Comparison of ENCODE assay signal across 11 cellular contexts in genomic region chr7:122304996-122305421, GRCh38. TPM values are rescaled to one million over a fixed set of nuclear protein-coding genes. Genes with fewer than 3 reads are reported as not detected.
A peak's percentile ranks its signal among the peaks of the same experiment; 100 is the strongest.
DNase-seq lines count a peak whose midpoint lies in the region; ATAC-seq, FAIRE-seq and TF ChIP-seq lines count a peak whose summit lies in the region.
"Had no signal": no experiment of that assay in that cellular context is flagged by ENCODE, and none has a peak within 500 bp of the region (broad histone marks: within the 10 kb centered on the region; RNA-seq: fewer than 3 reads in every experiment).

No MANE protein-coding gene starts in this region.

- CTCF ChIA-PET in HEK293 (lab: Yijun Ruan, JAX) = interaction anchor here (0.6 to 0.9 kb wide), 2 partner anchors 70 to 246 kb away, joined by 3 read pairs; no protein-coding TSS in a partner anchor

- peaks cover 2% of the 10 kb centered on the region for H3K9me3 Mint-ChIP-seq in activated naive CD8-positive, alpha-beta T cell treated with anti-CD3 and anti-CD28 coated beads, Interleukin-2, amount 10 ng/mL, durations not matched to agents 7 days and 5 days

- H3K4me1 Mint-ChIP-seq in activated naive CD8-positive, alpha-beta T cell treated with anti-CD3 and anti-CD28 coated beads, Interleukin-2, amount 10 ng/mL, durations not matched to agents 7 days and 5 days = no peaks in the 10 kb centered on the region

- H3K4me3 ChIP-seq in HEK293 (ENCODE audit: low read depth, low read length) = peak overlapping the region; percentile 64
- H3K4me3 ChIP-seq in keratinocyte (ENCODE audit: control insufficient read depth in 2 of 3, extremely low read depth in 1 of 3, insufficient read depth in 2 of 3, low read depth in 1 of 3, low read length in 3 of 3) = no peak overlapping the region
- H3K4me3 ChIP-seq in skeletal muscle satellite cell (ENCODE audit: low read length) = peak overlapping the region; percentile 64

- H3K9me3 ChIP-seq in HEK293 (ENCODE audit: control insufficient read depth, insufficient read depth, low read depth, low read length) = no peaks in the 10 kb centered on the region
- peaks cover 6% of the 10 kb centered on the region for H3K9me3 ChIP-seq in keratinocyte (ENCODE audit: control insufficient read depth, low read depth, low read length)
- H3K9me3 ChIP-seq in skeletal muscle satellite cell (replicated peaks; ENCODE audit: low read length) = no peaks in the 10 kb centered on the region

- no peak for TF ChIP-seq CTCF in HEK293 (tag by site-specific recombination; IDR thresholded peaks at IDR 0.05)
- no peak for TF ChIP-seq CTCF in keratinocyte (optimal IDR thresholded peaks at IDR 0.05 in 1 of 3, IDR thresholded peaks at IDR 0.05 in 1 of 3, conservative IDR thresholded peaks at IDR 0.05 in 1 of 3; ENCODE audit: extremely low read depth in 1 of 3, insufficient read depth in 2 of 3, low read length in 3 of 3)

- H3K36me3 Mint-ChIP-seq in activated naive CD8-positive, alpha-beta T cell treated with anti-CD3 and anti-CD28 coated beads, Interleukin-2, amount 10 ng/mL, durations not matched to agents 7 days and 5 days = peaks cover 2% of the 10 kb centered on the region

- no peaks in the 10 kb centered on the region for H3K9me1 ChIP-seq in keratinocyte (ENCODE audit: control insufficient read depth, extremely low read depth, insufficient read depth, low read length)

- no peak overlapping the region for H3K9ac ChIP-seq in keratinocyte (ENCODE audit: control insufficient read depth, extremely low read depth, insufficient read depth, low read length)
- H3K9ac ChIP-seq in skeletal muscle satellite cell (ENCODE audit: low read depth, low read length) = no peak overlapping the region

- peak; percentile 29 for DNase-seq in activated naive CD8-positive, alpha-beta T cell treated with anti-CD3 and anti-CD28 coated beads, Interleukin-2, amount 10 ng/mL, durations not matched to agents 7 days and 5 days
- DNase-seq in keratinocyte (ENCODE audit: low read depth, low spot score) (no peak), NCI-H1092 treated with DMSO at 0.1 percent for 48 hours (lab: John Stamatoyannopoulos, UW) (no peak), medulla oblongata (ENCODE audit: extremely low spot score) (no peak), foreskin melanocyte (no peak)
- no peak for DNase-seq in activated CD4-positive, CD25-positive, alpha-beta regulatory T cell treated with anti-CD3 and anti-CD28 coated beads, Interleukin-2, amount 50 U/mL, for 72 hours
- DNase-seq: left cardiac atrium had no signal

- no peak for ATAC-seq in activated naive CD8-positive, alpha-beta T cell treated with anti-CD3 and anti-CD28 coated beads, Interleukin-2, amount 10 ng/mL, durations not matched to agents 7 days and 5 days (ENCODE audit: low read depth)

- H4K20me1 ChIP-seq in keratinocyte (ENCODE audit: control insufficient read depth, extremely low read depth, insufficient read depth, low read length) = no peaks in the 10 kb centered on the region

- H2AFZ ChIP-seq in keratinocyte (ENCODE audit: control insufficient read depth, low read length) = no peak overlapping the region

- peaks cover 87% of the 10 kb centered on the region for H3K27me3 Mint-ChIP-seq in activated naive CD8-positive, alpha-beta T cell treated with anti-CD3 and anti-CD28 coated beads, Interleukin-2, amount 10 ng/mL, durations not matched to agents 7 days and 5 days

- H3K27me3 ChIP-seq in keratinocyte (ENCODE audit: control insufficient read depth, extremely low read depth, insufficient read depth, low read length) (peaks cover 94% of the 10 kb centered on the region), skeletal muscle satellite cell (ENCODE audit: control insufficient read depth, insufficient read depth, low read length) (peaks cover 99% of the 10 kb centered on the region)

- peak overlapping the region; percentile 53; the same call in 1 of the 2 replicates for H3K27ac ChIP-seq in HEK293 (ENCODE audit: extremely low read depth, low read depth, low read length)
- no peak overlapping the region for H3K27ac ChIP-seq in keratinocyte (ENCODE audit: control insufficient read depth, insufficient read depth, low read length)

- FAIRE-seq in keratinocyte (lab: Jason Lieb, UNC) = no peak

- POLR2A ChIA-PET in HEK293 (lab: Yijun Ruan, JAX) = interaction anchor here (0.6 to 0.7 kb wide), 2 partner anchors 9 to 167 kb away, joined by 4 to 5 read pairs; no protein-coding TSS in a partner anchor
- POLR2A ChIA-PET in activated naive CD8-positive, alpha-beta T cell treated with anti-CD3 and anti-CD28 coated beads, Interleukin-2, amount 10 ng/mL, durations not matched to agents 7 days and 5 days (lab: Charles Lee) = no interaction called here

- peak overlapping the region; percentile 10 for H3K4me2 ChIP-seq in keratinocyte (ENCODE audit: control insufficient read depth, extremely low read depth, insufficient read depth, low read depth, low read length)
- H3K4me2 ChIP-seq in skeletal muscle satellite cell (ENCODE audit: low read length) = peak overlapping the region; percentile 77

- no peaks in the 10 kb centered on the region for H3K79me2 ChIP-seq in keratinocyte (ENCODE audit: control insufficient read depth, insufficient read depth, low read length)

- no peak overlapping the region for H3K4me3 Mint-ChIP-seq in activated naive CD8-positive, alpha-beta T cell treated with anti-CD3 and anti-CD28 coated beads, Interleukin-2, amount 10 ng/mL, durations not matched to agents 7 days and 5 days

- dilution Hi-C loops in keratinocyte (cut with MboI; ENCODE audit: extremely low pct_ligation_motif_present, low sequenced_read_pairs) = no loop called here

- no peak overlapping the region for H3K27ac Mint-ChIP-seq in activated naive CD8-positive, alpha-beta T cell treated with anti-CD3 and anti-CD28 coated beads, Interleukin-2, amount 10 ng/mL, durations not matched to agents 7 days and 5 days

- H3K36me3 ChIP-seq in HEK293 (ENCODE audit: control insufficient read depth in 2 of 2, insufficient read depth in 1 of 2, low read length in 2 of 2) (no peaks in the 10 kb centered on the region), keratinocyte (ENCODE audit: control insufficient read depth in 2 of 2, extremely low read depth in 1 of 2, insufficient read depth in 2 of 2, low read length in 2 of 2) (no peaks in the 10 kb centered on the region), skeletal muscle satellite cell (ENCODE audit: insufficient read depth, low read length) (no peaks in the 10 kb centered on the region)

- no peaks in the 10 kb centered on the region for H3K4me1 ChIP-seq in HEK293 (ENCODE audit: control insufficient read depth, insufficient read depth, low read length)
- no peaks in the 10 kb centered on the region for H3K4me1 ChIP-seq in keratinocyte (ENCODE audit: control insufficient read depth, extremely low read depth, insufficient read depth, low read length)
- H3K4me1 ChIP-seq in skeletal muscle satellite cell (ENCODE audit: control insufficient read depth, insufficient read depth, low read length) = peaks cover 33% of the 10 kb centered on the region

TF ChIP-seq in HEK293, 187 proteins besides CTCF, POLR2A, EP300 and RAD21 (continues in another document):
- TF ChIP-seq ZNF76 (tag by site-specific recombination; IDR thresholded peaks at IDR 0.05; ENCODE audit: borderline replicate concordance, low read depth) = no peak
- no peak for TF ChIP-seq ZFP41 (tag by site-specific recombination; IDR thresholded peaks at IDR 0.05; ENCODE audit: borderline replicate concordance)
- no peak for TF ChIP-seq ZNF140 (tag by site-specific recombination; IDR thresholded peaks at IDR 0.05)
- no peak for TF ChIP-seq ZNF169 (tag by site-specific recombination; IDR thresholded peaks at IDR 0.05)
- no peak for TF ChIP-seq ZNF16 (tag by site-specific recombination; IDR thresholded peaks at IDR 0.05; ENCODE audit: low read depth)
- no peak for TF ChIP-seq ZNF138 (tag by site-specific recombination; IDR thresholded peaks at IDR 0.05; ENCODE audit: borderline replicate concordance)
- TF ChIP-seq ZBTB7A (tag by site-specific recombination; IDR thresholded peaks at IDR 0.05; ENCODE audit: low read depth) = no peak
- peak; percentile 6; the same call in 1 of the 2 replicates for TF ChIP-seq ZBTB17 (tag by site-specific recombination; IDR thresholded peaks at IDR 0.05)
- no peak for TF ChIP-seq ZNF785 (tag by site-specific recombination; IDR thresholded peaks at IDR 0.05)
- TF ChIP-seq GFI1B (tag by site-specific recombination; IDR thresholded peaks at IDR 0.05) = no peak
- TF ChIP-seq ZNF558 (tag by site-specific recombination; IDR thresholded peaks at IDR 0.05) = no peak

RNA-seq across cellular contexts. Expression of gene FEZF1, which starts 0.5 kb away (rescaled TPM):
- not detected for total RNA-seq in activated naive CD8-positive, alpha-beta T cell treated with anti-CD3 and anti-CD28 coated beads, Interleukin-2, amount 10 ng/mL, durations not matched to agents 7 days and 5 days
- polyA plus RNA-seq in keratinocyte = not detected in 3 replicates
- polyA plus RNA-seq in keratinocyte (2011; ENCODE audit: low read depth) = not detected
- not detected in 2 replicates for polyA plus RNA-seq in keratinocyte (2011; cell fraction: cytosol; rRNA removed)
- not detected in 2 replicates for polyA plus RNA-seq in keratinocyte (2011; cell fraction: nucleus; rRNA removed)
- not detected in 2 replicates for polyA plus RNA-seq in keratinocyte (2012; ENCODE audit: low replicate concordance)
- not detected in 3 replicates for polyA minus RNA-seq in keratinocyte
- polyA minus RNA-seq in keratinocyte (2011; cell fraction: cytosol; rRNA and poly(A)+ RNA removed) = not detected
- not detected in 2 replicates for polyA minus RNA-seq in keratinocyte (2011; cell fraction: nucleus; rRNA and poly(A)+ RNA removed)
- total RNA-seq in skeletal muscle satellite cell (2012; rRNA removed) = not detected in 2 replicates
- total RNA-seq: dermis microvascular lymphatic vessel endothelial cell; left cardiac atrium; T-helper 1 cell treated with Interleukin-12 subunit alpha and Interleukin-12 subunit beta and Interleukin-4 antibody, amounts not matched to agents 30 ng/mL and 1 ng/mL, for 36 hours had no signal

Comparison
In these comparisons a context has a peak if more than half of its experiments do, and no peak if none do; other contexts are left out.
1. H3K4me3 ChIP-seq: peak in HEK293 (single experiment) and skeletal muscle satellite cell (single experiment); none in keratinocyte (0 of 3).